3 cellular contexts compared by ENCODE assay signal in the genomic region with DNA sequence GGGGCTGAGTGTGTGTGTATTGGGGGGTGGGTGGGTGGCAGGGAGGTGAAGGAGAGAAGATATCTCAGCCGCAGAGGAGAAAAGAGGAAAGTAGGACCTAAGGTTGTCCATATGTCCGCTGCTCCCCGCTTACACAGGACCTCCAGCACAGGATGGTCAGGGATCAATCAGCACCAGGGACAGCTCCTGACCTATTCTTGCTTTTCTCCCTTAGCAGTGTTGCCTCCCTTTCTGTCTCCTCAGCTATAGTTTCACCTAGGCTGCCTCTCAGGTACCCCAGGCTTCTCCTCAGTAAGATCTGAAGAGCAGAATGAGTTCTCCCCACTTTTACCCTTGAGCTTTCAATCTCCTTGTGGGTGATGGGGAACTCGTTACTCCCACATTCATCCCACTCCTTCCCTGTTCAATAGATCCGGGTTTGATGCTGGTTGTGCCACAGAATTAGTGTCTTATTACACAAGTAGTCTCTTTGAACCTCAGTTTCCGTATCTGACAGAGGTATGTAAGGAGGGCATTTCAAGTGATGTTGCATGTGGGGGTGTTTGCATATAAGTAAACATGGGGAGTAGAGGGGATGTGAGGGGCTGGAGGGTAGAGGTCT.
TF ChIP-seq lines count a peak whose summit lies in the region.

No MANE protein-coding gene starts in this region.

TF ChIP-seq in SK-N-SH, 30 proteins besides CTCF, POLR2A, EP300 and RAD21:
- TF ChIP-seq REST (IDR thresholded peaks at IDR 0.05; ENCODE audit: low read depth, low read length) (peak; percentile 99), NFIC (IDR thresholded peaks at IDR 0.05; ENCODE audit: borderline replicate concordance) (no peak)
TF ChIP-seq in SK-N-SH: peak in this region for 1.

TF ChIP-seq in SK-N-SH treated with all-trans-retinoic acid at 6 μM for 48 hours, 23 proteins besides CTCF, POLR2A, EP300 and RAD21 (continues in another document):
- no peak for TF ChIP-seq PPARA (CRISPR knock-in tag; IDR thresholded peaks at IDR 0.05; ENCODE audit: borderline replicate concordance)
- no peak for TF ChIP-seq ZNF565 (CRISPR knock-in tag; conservative IDR thresholded peaks at IDR 0.05; ENCODE audit: low read depth)
- no peak for TF ChIP-seq ZNF70 (CRISPR knock-in tag; IDR thresholded peaks at IDR 0.05)
- TF ChIP-seq BACH2 (CRISPR knock-in tag; IDR thresholded peaks at IDR 0.05; ENCODE audit: borderline replicate concordance) = no peak
- TF ChIP-seq, protein P1, sequence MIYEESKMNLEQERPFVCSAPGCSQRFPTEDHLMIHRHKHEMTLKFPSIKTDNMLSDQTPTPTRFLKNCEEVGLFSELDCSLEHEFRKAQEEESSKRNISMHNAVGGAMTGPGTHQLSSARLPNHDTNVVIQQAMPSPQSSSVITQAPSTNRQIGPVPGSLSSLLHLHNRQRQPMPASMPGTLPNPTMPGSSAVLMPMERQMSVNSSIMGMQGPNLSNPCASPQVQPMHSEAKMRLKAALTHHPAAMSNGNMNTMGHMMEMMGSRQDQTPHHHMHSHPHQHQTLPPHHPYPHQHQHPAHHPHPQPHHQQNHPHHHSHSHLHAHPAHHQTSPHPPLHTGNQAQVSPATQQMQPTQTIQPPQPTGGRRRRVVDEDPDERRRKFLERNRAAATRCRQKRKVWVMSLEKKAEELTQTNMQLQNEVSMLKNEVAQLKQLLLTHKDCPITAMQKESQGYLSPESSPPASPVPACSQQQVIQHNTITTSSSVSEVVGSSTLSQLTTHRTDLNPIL (CRISPR knock-in tag; IDR thresholded peaks at IDR 0.05; ENCODE audit: low read depth) = no peak
- no peak for TF ChIP-seq CSRNP3 (CRISPR knock-in tag; IDR thresholded peaks at IDR 0.05)
- TF ChIP-seq POU6F1 (CRISPR knock-in tag; IDR thresholded peaks at IDR 0.05; ENCODE audit: borderline replicate concordance, low read depth) = no peak
- no peak for TF ChIP-seq TOX (CRISPR knock-in tag; IDR thresholded peaks at IDR 0.05; ENCODE audit: borderline replicate concordance)
- no peak for TF ChIP-seq OSR1 (CRISPR knock-in tag; IDR thresholded peaks at IDR 0.05)
- TF ChIP-seq ARNTL (CRISPR knock-in tag; IDR thresholded peaks at IDR 0.05; ENCODE audit: borderline replicate concordance, low read depth) = no peak
- TF ChIP-seq TCF4 (CRISPR knock-in tag; IDR thresholded peaks at IDR 0.05; ENCODE audit: borderline replicate concordance) = no peak
- no peak for TF ChIP-seq PATZ1 (CRISPR knock-in tag; IDR thresholded peaks at IDR 0.05; ENCODE audit: borderline replicate concordance)
- TF ChIP-seq ISL1 (CRISPR knock-in tag; IDR thresholded peaks at IDR 0.05) = no peak
- TF ChIP-seq ZFP3 (CRISPR knock-in tag; IDR thresholded peaks at IDR 0.05) = no peak
- TF ChIP-seq TSHZ2 (CRISPR knock-in tag; IDR thresholded peaks at IDR 0.05) = no peak

TF ChIP-seq in GM12878, 131 proteins besides CTCF, POLR2A, EP300 and RAD21:
- no peak for TF ChIP-seq IKZF2 (IDR thresholded peaks at IDR 0.05)
- no peak for TF ChIP-seq MYB (IDR thresholded peaks at IDR 0.05; ENCODE audit: borderline replicate concordance, low read depth, low read length)
- no peak for TF ChIP-seq DPF2 (IDR thresholded peaks at IDR 0.05)
- TF ChIP-seq, protein P2, sequence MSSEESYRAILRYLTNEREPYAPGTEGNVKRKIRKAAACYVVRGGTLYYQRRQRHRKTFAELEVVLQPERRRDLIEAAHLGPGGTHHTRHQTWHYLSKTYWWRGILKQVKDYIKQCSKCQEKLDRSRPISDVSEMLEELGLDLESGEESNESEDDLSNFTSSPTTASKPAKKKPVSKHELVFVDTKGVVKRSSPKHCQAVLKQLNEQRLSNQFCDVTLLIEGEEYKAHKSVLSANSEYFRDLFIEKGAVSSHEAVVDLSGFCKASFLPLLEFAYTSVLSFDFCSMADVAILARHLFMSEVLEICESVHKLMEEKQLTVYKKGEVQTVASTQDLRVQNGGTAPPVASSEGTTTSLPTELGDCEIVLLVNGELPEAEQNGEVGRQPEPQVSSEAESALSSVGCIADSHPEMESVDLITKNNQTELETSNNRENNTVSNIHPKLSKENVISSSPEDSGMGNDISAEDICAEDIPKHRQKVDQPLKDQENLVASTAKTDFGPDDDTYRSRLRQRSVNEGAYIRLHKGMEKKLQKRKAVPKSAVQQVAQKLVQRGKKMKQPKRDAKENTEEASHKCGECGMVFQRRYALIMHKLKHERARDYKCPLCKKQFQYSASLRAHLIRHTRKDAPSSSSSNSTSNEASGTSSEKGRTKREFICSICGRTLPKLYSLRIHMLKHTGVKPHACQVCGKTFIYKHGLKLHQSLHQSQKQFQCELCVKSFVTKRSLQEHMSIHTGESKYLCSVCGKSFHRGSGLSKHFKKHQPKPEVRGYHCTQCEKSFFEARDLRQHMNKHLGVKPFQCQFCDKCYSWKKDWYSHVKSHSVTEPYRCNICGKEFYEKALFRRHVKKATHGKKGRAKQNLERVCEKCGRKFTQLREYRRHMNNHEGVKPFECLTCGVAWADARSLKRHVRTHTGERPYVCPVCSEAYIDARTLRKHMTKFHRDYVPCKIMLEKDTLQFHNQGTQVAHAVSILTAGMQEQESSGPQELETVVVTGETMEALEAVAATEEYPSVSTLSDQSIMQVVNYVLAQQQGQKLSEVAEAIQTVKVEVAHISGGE (CRISPR knock-in tag; IDR thresholded peaks at IDR 0.05) = no peak
- no peak for TF ChIP-seq BHLHE40 (IDR thresholded peaks at IDR 0.05; ENCODE audit: borderline replicate concordance in 1 of 2, low read depth in 2 of 2, low read length in 1 of 2)
- no peak for TF ChIP-seq KDM1A (IDR thresholded peaks at IDR 0.05; ENCODE audit: borderline replicate concordance)
- TF ChIP-seq REST (IDR thresholded peaks at IDR 0.05; ENCODE audit: low read depth, low read length) = peak; percentile 94
